In genomic region chr22:38455063-38455529, GRCh38 we compare ENCODE assay signal across 9 cellular contexts. TPM values are rescaled to one million over a fixed set of nuclear protein-coding genes. Genes with fewer than 3 reads are reported as not detected.
DNase-seq lines count a peak whose midpoint lies in the region; ATAC-seq and TF ChIP-seq lines count a peak whose summit lies in the region.
"Had no signal": no experiment of that assay in that cellular context is flagged by ENCODE, and none has a peak within 500 bp of the region (broad histone marks: within the 10 kb centered on the region; RNA-seq: fewer than 3 reads in every experiment).

Gene KCNJ4 (minus strand): TSS chr22:38455199. CDS start chr22:38428132, 27,067 bp downstream.

- no peak within 1 kb of the TSS for H3K27ac Mint-ChIP-seq in activated CD4-positive, alpha-beta T cell treated with anti-CD3 and anti-CD28 coated beads for 36 hours

- CTCF ChIA-PET in activated CD4-positive, alpha-beta T cell treated with anti-CD3 and anti-CD28 coated beads for 36 hours (lab: Charles Lee), result no interaction called here
- CTCF ChIA-PET in mammary epithelial cell (lab: Charles Lee; ENCODE audit: low non-redundant PET), result no interaction called here

- POLR2A ChIA-PET in activated CD4-positive, alpha-beta T cell treated with anti-CD3 and anti-CD28 coated beads for 36 hours (lab: Charles Lee), result no interaction called here

- H3K4me2 ChIP-seq in mammary epithelial cell (ENCODE audit: insufficient read depth, low read depth, low read length), result peak within 1 kb of the TSS; percentile 76

- H3K4me3 ChIP-seq in mammary epithelial cell (replicated peaks in 1 of 3; ENCODE audit: insufficient read depth in 1 of 3, low read depth in 2 of 3, low read length in 3 of 3), result peak within 1 kb of the TSS in 2 of 3 experiments; percentile 29 to 42
- peak within 1 kb of the TSS in 2 of 3 donors; percentile 18 to 41 for H3K4me3 ChIP-seq in right lobe of liver
- peak within 1 kb of the TSS; percentile 20 to 47 for H3K4me3 ChIP-seq in tibial artery

- H3K9me3 ChIP-seq in mammary epithelial cell (replicated peaks; ENCODE audit: insufficient read depth, low read length) (no peaks in the 10 kb centered on the region), right lobe of liver (no peaks in the 10 kb centered on the region), tibial artery (no peaks in the 10 kb centered on the region)

- BruUV-seq in mammary epithelial cell (replicated peaks; lab: Mats Ljungman, UMichigan), result no TSS peak

- H3K27ac ChIP-seq in mammary epithelial cell (ENCODE audit: insufficient read depth, low read depth, low read length), result no peak within 1 kb of the TSS
- no peak within 1 kb of the TSS for H3K27ac ChIP-seq in right lobe of liver
- no peak within 1 kb of the TSS for H3K27ac ChIP-seq in tibial artery

- H2AFZ ChIP-seq in mammary epithelial cell (ENCODE audit: low read depth, low read length), result peak within 1 kb of the TSS; percentile 46

- no peaks in the 10 kb centered on the region for H4K20me1 ChIP-seq in mammary epithelial cell (ENCODE audit: insufficient read depth, low read length)

- H3K36me3 ChIP-seq in mammary epithelial cell (ENCODE audit: insufficient read depth, low read length) (no peaks in the 10 kb centered on the region), right lobe of liver (no peaks in the 10 kb centered on the region), tibial artery (no peaks in the 10 kb centered on the region)

- TF ChIP-seq CTCF in mammary epithelial cell (conservative IDR thresholded peaks at IDR 0.05 in 1 of 2, IDR thresholded peaks at IDR 0.05 in 1 of 2; ENCODE audit: extremely low read depth in 1 of 2, insufficient read depth in 1 of 2, low read depth in 1 of 2, low read length in 2 of 2) (no peak), right lobe of liver (IDR thresholded peaks at IDR 0.05) (no peak), tibial artery (IDR thresholded peaks at IDR 0.05) (no peak)

- no peak for DNase-seq in activated CD4-positive, alpha-beta T cell treated with anti-CD3 and anti-CD28 coated beads for 36 hours
- DNase-seq in activated CD4-positive, alpha-beta T cell treated with anti-CD3 and anti-CD28 coated beads for 1 hour, result no peak
- no peak for DNase-seq in mammary epithelial cell
- DNase-seq in right lobe of liver, result no peak
- no peak for DNase-seq in tibial artery
- DNase-seq in GOT3 (lab: John Stamatoyannopoulos, UW), result no peak
- DNase-seq: NCI-H1436 had no signal

- in situ Hi-C loops in mammary epithelial cell (cut with MboI; ENCODE audit: low sequenced_read_pairs in 2 of 2), result no loop called here

- H3K4me1 Mint-ChIP-seq in activated CD4-positive, alpha-beta T cell treated with anti-CD3 and anti-CD28 coated beads for 36 hours, result peaks cover 11% of the 10 kb centered on the region

- intact Hi-C loops in activated CD4-positive, alpha-beta T cell treated with anti-CD3 and anti-CD28 coated beads for 36 hours (cut with DNase I, micrococcal nuclease), result no loop called here
- intact Hi-C loops in mammary epithelial cell (cut with micrococcal nuclease) (no loop called here), right lobe of liver (cut with DNase I) (no loop called here), tibial artery (cut with DNase I; ENCODE audit: low total_unique reads) (no loop called here)

- peak within 1 kb of the TSS; percentile 65 for H3K4me3 Mint-ChIP-seq in activated CD4-positive, alpha-beta T cell treated with anti-CD3 and anti-CD28 coated beads for 36 hours

- H3K79me2 ChIP-seq in mammary epithelial cell (ENCODE audit: insufficient read depth, low read length), result no peaks in the 10 kb centered on the region

- peaks cover 32% of the 10 kb centered on the region for H3K4me1 ChIP-seq in mammary epithelial cell (ENCODE audit: insufficient read depth, low read length)
- H3K4me1 ChIP-seq in right lobe of liver, result peaks cover 0 to 9% (median 0%) of the 10 kb centered on the region in 4 donors
- H3K4me1 ChIP-seq in tibial artery, result peaks cover 0 to 28% (median 23%) of the 10 kb centered on the region in 4 donors

- WGBS in mammary epithelial cell (ENCODE audit: low coverage, missing lambda C conversion rate), result no CpG with 5 or more reads among the region's 78 CpGs
- WGBS in right lobe of liver (ENCODE audit: insufficient coverage, low coverage, low lambda C conversion rate, missing lambda C conversion rate), result no CpG with 5 or more reads among the region's 78 CpGs

- no peak for ATAC-seq in activated CD4-positive, alpha-beta T cell treated with anti-CD3 and anti-CD28 coated beads for 36 hours
- ATAC-seq in right lobe of liver (no peak), GM21737 (IDR thresholded peaks at IDR 0.05; ENCODE audit: unreplicated experiment) (no peak), HG02885 (IDR thresholded peaks at IDR 0.05; ENCODE audit: poor library complexity, unreplicated experiment) (no peak)

- TF ChIP-seq POLR2A in right lobe of liver (IDR thresholded peaks at IDR 0.05), result no peak

- dilution Hi-C loops in mammary epithelial cell (cut with HindIII; ENCODE audit: low sequenced_read_pairs), result no loop called here

- no peak within 1 kb of the TSS for H3K9ac ChIP-seq in mammary epithelial cell (ENCODE audit: insufficient read depth, low read length)

- H3K27me3 Mint-ChIP-seq in activated CD4-positive, alpha-beta T cell treated with anti-CD3 and anti-CD28 coated beads for 36 hours, result peaks cover 55% of the 10 kb centered on the region

- peaks cover 10% of the 10 kb centered on the region for H3K27me3 ChIP-seq in mammary epithelial cell (ENCODE audit: insufficient read depth, low read length)
- peaks cover 7% of the 10 kb centered on the region in 2 donors for H3K27me3 ChIP-seq in right lobe of liver
- peaks cover 7 to 92% of the 10 kb centered on the region in 2 donors for H3K27me3 ChIP-seq in tibial artery

- no peaks in the 10 kb centered on the region for H3K36me3 Mint-ChIP-seq in activated CD4-positive, alpha-beta T cell treated with anti-CD3 and anti-CD28 coated beads for 36 hours (ENCODE audit: low read depth)

- no peaks in the 10 kb centered on the region for H3K9me3 Mint-ChIP-seq in activated CD4-positive, alpha-beta T cell treated with anti-CD3 and anti-CD28 coated beads for 36 hours (ENCODE audit: low read depth)

RNA-seq across cellular contexts. Expression of gene KCNJ4, which starts in this region (rescaled TPM):
- total RNA-seq in activated CD4-positive, alpha-beta T cell treated with anti-CD3 and anti-CD28 coated beads for 36 hours, result not detected
- total RNA-seq in mammary epithelial cell, result not detected
- 0.03 TPM for polyA plus RNA-seq in mammary epithelial cell
- polyA minus RNA-seq in mammary epithelial cell, result not detected
- total RNA-seq in right lobe of liver, result not detected
